Comparison of ENCODE assay signal across 8 cellular contexts in genomic region chr5:78509145-78509865, GRCh38.
DNase-seq lines count a peak whose midpoint lies in the region; ATAC-seq, FAIRE-seq and TF ChIP-seq lines count a peak whose summit lies in the region.

No MANE protein-coding gene starts in this region.

- no peaks in the 10 kb centered on the region for H3K27me3 ChIP-seq in ACC112 (ENCODE audit: insufficient read depth, low read length)
- H3K27me3 ChIP-seq in astrocyte (ENCODE audit: insufficient read depth, low read length), result no peaks in the 10 kb centered on the region

- H3K9ac ChIP-seq in astrocyte (ENCODE audit: low read length), result no peak overlapping the region

- H3K9me3 ChIP-seq in astrocyte (ENCODE audit: insufficient read depth, low read depth, low read length), result no peaks in the 10 kb centered on the region

- DNase-seq in astrocyte (ENCODE audit: low read depth), result no peak
- peak; percentile 36 for DNase-seq in myocyte (ENCODE audit: low read depth)
- DNase-seq in HuH-7 (ENCODE audit: low spot score), result no peak
- DNase-seq in SHP77 treated with DMSO at 0.1 percent for 48 hours (lab: John Stamatoyannopoulos, UW), result no peak
- DNase-seq in SKM-1 (lab: John Stamatoyannopoulos, UW; ENCODE audit: unreplicated experiment), result no peak

- no peak overlapping the region for H3K4me3 Mint-ChIP-seq in astrocyte (ENCODE audit: unreplicated experiment)

- H3K4me2 ChIP-seq in astrocyte (ENCODE audit: low read length), result peak overlapping the region; percentile 76

- no peaks in the 10 kb centered on the region for H3K36me3 ChIP-seq in ACC112 (ENCODE audit: insufficient read depth, low read length)
- no peaks in the 10 kb centered on the region for H3K36me3 ChIP-seq in astrocyte (ENCODE audit: insufficient read depth, low read length)

- H4K20me1 ChIP-seq in astrocyte (ENCODE audit: insufficient read depth, low read length), result peaks cover 24% of the 10 kb centered on the region

- H3K27me3 Mint-ChIP-seq in astrocyte (ENCODE audit: low read depth, unreplicated experiment), result no peaks in the 10 kb centered on the region

- TF ChIP-seq CTCF in astrocyte (IDR thresholded peaks at IDR 0.05; ENCODE audit: insufficient read depth, low read depth, low read length), result no peak

- FAIRE-seq in astrocyte (lab: Jason Lieb, UNC), result no peak

- H3K27ac ChIP-seq in ACC112 (ENCODE audit: low read depth, low read length) (peak overlapping the region; percentile 69; the same call in 1 of the 2 replicates), astrocyte (ENCODE audit: low read depth, low read length) (no peak overlapping the region)

- peak overlapping the region; percentile 84 for H3K4me3 ChIP-seq in ACC112 (ENCODE audit: low read depth, low read length)
- no peak overlapping the region for H3K4me3 ChIP-seq in astrocyte (ENCODE audit: insufficient read depth, low read depth, low read length)

- no peak overlapping the region for H2AFZ ChIP-seq in ACC112 (ENCODE audit: low read length, unreplicated experiment)
- no peak overlapping the region for H2AFZ ChIP-seq in astrocyte (ENCODE audit: low read depth, low read length)

- H3K4me1 Mint-ChIP-seq in astrocyte (ENCODE audit: low read depth, unreplicated experiment), result peaks cover 28% of the 10 kb centered on the region

- H3K36me3 Mint-ChIP-seq in astrocyte (ENCODE audit: low read depth, unreplicated experiment), result peaks cover 8% of the 10 kb centered on the region

- ATAC-seq in HG02678 (IDR thresholded peaks at IDR 0.05; ENCODE audit: unreplicated experiment) (peak; percentile 9), GM18868 (IDR thresholded peaks at IDR 0.05; ENCODE audit: unreplicated experiment) (no peak)

- no peaks in the 10 kb centered on the region for H3K9me3 Mint-ChIP-seq in astrocyte (ENCODE audit: unreplicated experiment)

- H3K79me2 ChIP-seq in ACC112 (ENCODE audit: control insufficient read depth, insufficient read depth, low read length, unreplicated experiment) (peaks cover 53% of the 10 kb centered on the region), astrocyte (ENCODE audit: insufficient read depth, low read length) (peaks cover 18% of the 10 kb centered on the region)

- no peak overlapping the region for H3K27ac Mint-ChIP-seq in astrocyte (ENCODE audit: unreplicated experiment)

- H3K4me1 ChIP-seq in ACC112 (ENCODE audit: control insufficient read depth, insufficient read depth, low read length, unreplicated experiment) (peaks cover 63% of the 10 kb centered on the region), astrocyte (ENCODE audit: insufficient read depth, low read length) (peaks cover 48% of the 10 kb centered on the region)
